15 cellular contexts compared by ENCODE assay signal in genomic region chr4:127993150-127993549, GRCh38.
"Had no signal": no experiment of that assay in that cellular context is flagged by ENCODE, and none has a peak within 500 bp of the region (broad histone marks: within the 10 kb centered on the region; RNA-seq: fewer than 3 reads in every experiment).

No MANE protein-coding gene starts in this region.

- DNase-seq: activated CD4-positive, alpha-beta T cell treated with anti-CD3 and anti-CD28 coated beads, Interleukin-2, amount 50 U/mL, for 4 hours; activated gamma-delta T cell; activated T-cell treated with anti-CD3 and anti-CD28 coated beads, Interleukin-2, amount 50 U/mL, for 4 hours; dorsolateral prefrontal cortex; gastrocnemius medialis; left lung; mesenchymal stem cell; pancreas; stimulated activated CD4-positive, alpha-beta T cell treated with anti-CD3 and anti-CD28 coated beads, Interleukin-4, amount 100 ng/mL, for 1 hour; stimulated activated CD8-positive, alpha-beta memory T cell treated with anti-CD3 and anti-CD28 coated beads, Interleukin-4, amount 100 ng/mL, for 48 hours; stimulated activated naive CD8-positive, alpha-beta T cell treated with anti-CD3 and anti-CD28 coated beads, Interleukin-15, Interleukin-2, amounts not matched to agents 100 U/mL and 50 U/mL, for 24 hours; T-helper 17 cell had no signal

- FAIRE-seq: bronchial epithelial cell, keratinocyte, pancreas had no signal

- ATAC-seq: activated T-cell treated with anti-CD3 and anti-CD28 coated beads, Interleukin-2, amount 50 U/mL, for 4 hours; gastrocnemius medialis; left lung; pancreas; stimulated activated naive CD8-positive, alpha-beta T cell treated with anti-CD3 and anti-CD28 coated beads, Interleukin-15, Interleukin-2, amounts not matched to agents 100 U/mL and 50 U/mL, for 24 hours; T-helper 17 cell had no signal

- H3K27me3 Mint-ChIP-seq: T-helper 17 cell, type B pancreatic cell had no signal

- H3K27ac Mint-ChIP-seq: T-helper 17 cell, type B pancreatic cell had no signal

- H3K9me3 Mint-ChIP-seq: type B pancreatic cell had no signal

- H3K4me3 Mint-ChIP-seq: activated T-cell treated with anti-CD3 and anti-CD28 coated beads, Interleukin-2, amount 50 U/mL, for 4 hours; T-helper 17 cell; type B pancreatic cell had no signal
